Comparison of ENCODE assay signal across 10 cellular contexts in the genomic region with DNA sequence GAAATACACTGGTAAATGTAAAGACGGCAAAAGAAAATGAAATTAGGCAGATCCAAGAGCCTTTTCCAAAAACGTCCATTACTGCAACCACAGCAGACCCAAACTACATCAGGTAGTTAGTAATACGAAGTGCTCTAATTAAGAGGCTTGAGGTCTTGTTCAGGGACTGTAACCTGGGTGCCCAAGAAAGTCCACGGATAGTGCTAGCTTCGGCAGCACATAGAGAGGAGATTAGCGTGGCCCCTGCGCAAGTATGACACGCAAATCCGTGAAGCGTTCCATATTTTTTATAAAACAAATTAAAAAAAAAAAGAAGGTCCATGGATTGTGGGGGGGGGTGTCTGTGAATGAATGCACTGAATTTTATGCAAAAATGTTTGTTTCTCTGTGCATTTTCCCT. TPM values are rescaled to one million over a fixed set of nuclear protein-coding genes. Genes with fewer than 3 reads are reported as not detected.
DNase-seq lines count a peak whose midpoint lies in the region; ATAC-seq, FAIRE-seq and TF ChIP-seq lines count a peak whose summit lies in the region.
"Had no signal": no experiment of that assay in that cellular context is flagged by ENCODE, and none has a peak within 500 bp of the region (broad histone marks: within the 10 kb centered on the region; RNA-seq: fewer than 3 reads in every experiment).

No MANE protein-coding gene starts in this region.

- H3K9ac ChIP-seq in HCT116 (ENCODE audit: low read length), result peak overlapping the region; percentile 93; the same call in 1 of the 2 replicates
- peak overlapping the region; percentile 100 for H3K9ac ChIP-seq in astrocyte (ENCODE audit: low read length)

- H2AFZ ChIP-seq in HCT116 (ENCODE audit: low read depth, low read length, poor library complexity, severe bottlenecking), result no peak overlapping the region
- H2AFZ ChIP-seq in astrocyte (ENCODE audit: low read depth, low read length), result no peak overlapping the region

- H3K4me1 ChIP-seq in A549 (peaks cover 11% of the 10 kb centered on the region; the same call in 2 of the 3 replicates), HCT116 (ENCODE audit: control insufficient read depth in 1 of 2, insufficient read depth in 2 of 2, low read length in 2 of 2) (peaks cover 10 to 18% of the 10 kb centered on the region in 2 experiments), astrocyte (ENCODE audit: insufficient read depth, low read length) (peaks cover 9% of the 10 kb centered on the region), mesodermal cell (ENCODE audit: control insufficient read depth, insufficient read depth, low read length, poor library complexity, severe bottlenecking) (peaks cover 3% of the 10 kb centered on the region)

- H3K36me3 Mint-ChIP-seq in astrocyte (ENCODE audit: low read depth, unreplicated experiment), result peaks cover 6% of the 10 kb centered on the region

- FAIRE-seq in A549 (lab: Jason Lieb, UNC) (no peak), astrocyte (lab: Jason Lieb, UNC) (no peak)

- RAD21 ChIA-PET in HCT116 (lab: Charles Lee; ENCODE audit: low non-redundant PET in 1 of 2, low total read pairs in 2 of 2, uncharacterized antibody in 2 of 2, unreplicated experiment in 2 of 2), result no interaction called here

- no peak overlapping the region for H3K27ac ChIP-seq in A549
- no peak overlapping the region for H3K27ac ChIP-seq in HCT116 (ENCODE audit: low read depth, low read length)
- no peak overlapping the region for H3K27ac ChIP-seq in astrocyte (ENCODE audit: low read depth, low read length)
- H3K27ac ChIP-seq in mesodermal cell (ENCODE audit: low read depth, low read length, severe bottlenecking), result no peak overlapping the region

- H3K79me2 ChIP-seq in HCT116 (ENCODE audit: insufficient read depth, low read length), result peaks cover 63% of the 10 kb centered on the region
- peaks cover 71% of the 10 kb centered on the region for H3K79me2 ChIP-seq in astrocyte (ENCODE audit: insufficient read depth, low read length)

- no peaks in the 10 kb centered on the region for H3K27me3 Mint-ChIP-seq in astrocyte (ENCODE audit: low read depth, unreplicated experiment)

- no peak for TF ChIP-seq EP300 in A549 (IDR thresholded peaks at IDR 0.05)

- TF ChIP-seq POLR2A in A549 (IDR thresholded peaks at IDR 0.05; ENCODE audit: low read length) (no peak), HCT116 (IDR thresholded peaks at IDR 0.05; ENCODE audit: borderline replicate concordance, extremely low read depth, insufficient read depth, insufficient read length) (no peak)

- POLR2A ChIA-PET in A549 (lab: Yijun Ruan, JAX), result no interaction called here
- POLR2A ChIA-PET in HCT116 (lab: Charles Lee), result no interaction called here

- H3K9me3 Mint-ChIP-seq in astrocyte (ENCODE audit: unreplicated experiment), result no peaks in the 10 kb centered on the region

- H3K4me3 Mint-ChIP-seq in astrocyte (ENCODE audit: unreplicated experiment), result peak overlapping the region; percentile 97

- H3K36me3 ChIP-seq in HCT116 (ENCODE audit: control insufficient read depth in 1 of 2, insufficient read depth in 2 of 2, low read length in 2 of 2) (peaks cover 0 to 2% of the 10 kb centered on the region in 2 experiments; a peak in 2 of 4 replicates), astrocyte (ENCODE audit: insufficient read depth, low read length) (peaks cover 6% of the 10 kb centered on the region), mesodermal cell (ENCODE audit: control insufficient read depth, insufficient read depth, low read length) (peaks cover 22% of the 10 kb centered on the region)

- TF ChIP-seq CTCF in A549 (IDR thresholded peaks at IDR 0.05) (no peak), HCT116 (IDR thresholded peaks at IDR 0.05 in 2 of 3, conservative IDR thresholded peaks at IDR 0.05 in 1 of 3; ENCODE audit: borderline replicate concordance in 1 of 3, insufficient read depth in 1 of 3, low read depth in 2 of 3, low read length in 2 of 3) (no peak), astrocyte (IDR thresholded peaks at IDR 0.05; ENCODE audit: insufficient read depth, low read depth, low read length) (no peak)

- H3K27me3 ChIP-seq in HCT116 (ENCODE audit: insufficient read depth, low read length) (no peaks in the 10 kb centered on the region), astrocyte (ENCODE audit: insufficient read depth, low read length) (no peaks in the 10 kb centered on the region)
- H3K27me3 ChIP-seq: esophagus squamous epithelium had no signal

- peak overlapping the region; percentile 97 for H3K4me3 ChIP-seq in A549
- peak overlapping the region; percentile 89 to 94; a peak in 3 of 4 replicates for H3K4me3 ChIP-seq in HCT116 (replicated peaks in 1 of 2; ENCODE audit: low read depth in 1 of 2, low read length in 2 of 2)
- peak overlapping the region; percentile 100 for H3K4me3 ChIP-seq in astrocyte (ENCODE audit: insufficient read depth, low read depth, low read length)
- peak overlapping the region; percentile 91 for H3K4me3 ChIP-seq in mesodermal cell (ENCODE audit: extremely low read depth, insufficient read depth, low read length, poor library complexity, severe bottlenecking)

- BruUV-seq in HCT116 (replicated peaks; lab: Mats Ljungman, UMichigan), result no TSS peak

- TF ChIP-seq RAD21 in A549 (conservative IDR thresholded peaks at IDR 0.05 in 1 of 2, IDR thresholded peaks at IDR 0.05 in 1 of 2), result no peak
- TF ChIP-seq RAD21 in HCT116 (IDR thresholded peaks at IDR 0.05; ENCODE audit: low read depth), result no peak

- CTCF ChIA-PET in A549 (lab: Yijun Ruan, JAX) (no interaction called here), HCT116 (lab: Charles Lee) (interaction anchor here (0.7 kb wide), 1 partner anchor 9 kb away, joined by 4 read pairs; no protein-coding TSS in a partner anchor)

- H3K27ac Mint-ChIP-seq in astrocyte (ENCODE audit: unreplicated experiment), result peak overlapping the region; percentile 100

- peaks cover 31% of the 10 kb centered on the region for H3K4me1 Mint-ChIP-seq in astrocyte (ENCODE audit: low read depth, unreplicated experiment)

- H3K9me3 ChIP-seq in A549, result no peaks in the 10 kb centered on the region
- no peaks in the 10 kb centered on the region for H3K9me3 ChIP-seq in HCT116 (ENCODE audit: control insufficient read depth in 1 of 2, insufficient read depth in 1 of 2, low read depth in 1 of 2, low read length in 2 of 2)
- H3K9me3 ChIP-seq in astrocyte (ENCODE audit: insufficient read depth, low read depth, low read length), result no peaks in the 10 kb centered on the region
- H3K9me3 ChIP-seq in mesodermal cell (ENCODE audit: control insufficient read depth, low read length), result no peaks in the 10 kb centered on the region
- H3K9me3 ChIP-seq: esophagus squamous epithelium had no signal

- H4K20me1 ChIP-seq in HCT116 (ENCODE audit: insufficient read depth) (no peaks in the 10 kb centered on the region; the same call in 1 of the 2 replicates), astrocyte (ENCODE audit: insufficient read depth, low read length) (peaks cover 54% of the 10 kb centered on the region)

- DNase-seq in A549 (ENCODE audit: low read depth in 1 of 2, low spot score in 1 of 2) (no peak), HCT116 (ENCODE audit: low read depth, low spot score) (no peak), astrocyte (ENCODE audit: low read depth) (no peak), posterior cingulate gyrus (no peak), posterior vena cava (ENCODE audit: low spot score) (no peak), NOMO-1 (lab: John Stamatoyannopoulos, UW; ENCODE audit: unreplicated experiment in 2 of 2) (no peak), NCI-H2196 treated with DMSO at 0.1 percent for 48 hours (lab: John Stamatoyannopoulos, UW; ENCODE audit: unreplicated experiment) (no peak)
- DNase-seq: esophagus squamous epithelium; stimulated activated CD4-positive, alpha-beta T cell treated with anti-CD3 and anti-CD28 coated beads, Interleukin-15, amount 100 ng/mL, for 24 hours had no signal

- H3K4me2 ChIP-seq in A549 (peak overlapping the region; percentile 81), HCT116 (ENCODE audit: low read length) (peak overlapping the region; percentile 85), astrocyte (ENCODE audit: low read length) (peak overlapping the region; percentile 87)

- WGBS in A549 (ENCODE audit: missing lambda C conversion rate), result 55% methylated on average over 10 of the region's 10 CpGs
- 80 to 83% methylated on average over 1 of the region's 10 CpGs for WGBS in mesodermal cell (ENCODE audit: insufficient coverage in 2 of 2), 2 experiments

- no peaks in the 10 kb centered on the region for H3K9me2 ChIP-seq in HCT116 (ENCODE audit: insufficient read depth)

- intact Hi-C loops in HCT116 (cut with micrococcal nuclease), result no loop called here
- intact Hi-C loops in posterior cingulate gyrus (cut with DNase I), result no loop called here
- intact Hi-C loops in posterior vena cava (cut with DNase I), result no loop called here

- no peak for ATAC-seq in A549
- no peak for ATAC-seq in HCT116

TF ChIP-seq in A549, 52 proteins besides CTCF, POLR2A, EP300 and RAD21 (continues in another document):
- TF ChIP-seq RFX5 (IDR thresholded peaks at IDR 0.05) (no peak), SREBF2 (IDR thresholded peaks at IDR 0.05) (no peak), ZFP36 (IDR thresholded peaks at IDR 0.05; ENCODE audit: borderline replicate concordance, partially characterized antibody) (no peak), ZNF302 (CRISPR knock-in tag; IDR thresholded peaks at IDR 0.05) (no peak)

TF ChIP-seq in HCT116, 20 proteins besides CTCF, POLR2A, EP300 and RAD21 (continues in another document):
- TF ChIP-seq SIN3A (IDR thresholded peaks at IDR 0.05; ENCODE audit: low read depth) (no peak), TCF7L2 (IDR thresholded peaks at IDR 0.05; ENCODE audit: borderline replicate concordance, extremely low read depth, insufficient read depth, insufficient read length) (no peak)

RNA-seq across cellular contexts. Expression of a gene that starts 1.4 kb away (rescaled TPM):
- polyA plus RNA-seq in A549 (2011; rRNA removed) (107 and 124 TPM in 2 replicates), A549 (2017; fragmentation: RNase III; extraction: RNeasy Plus Mini Kit Qiagen cat#74134 plus additional on column Dnase treatment) (100 to 112 TPM (median 109 TPM) in 3 replicates)
- 28.1 and 31.0 TPM in 2 replicates for polyA plus RNA-seq in A549 (2012; cell fraction: cytosol; rRNA removed)
- polyA plus RNA-seq in A549 (2012; cell fraction: nucleus; rRNA removed), result 18.3 and 31.8 TPM in 2 replicates
- polyA minus RNA-seq in A549 (2011; rRNA and poly(A)+ RNA removed), result 83.8 and 84.8 TPM in 2 replicates
- total RNA-seq in HCT116 (2021; ENCODE audit: unreplicated experiment) (119 TPM), astrocyte (269 and 270 TPM in 2 replicates), posterior vena cava (100 to 1,000 TPM; 112 to 119 TPM)
- 89.6 and 114 TPM in 2 replicates for polyA plus RNA-seq in HCT116 (2012)
- polyA plus RNA-seq in mesodermal cell (2013, experiment 1 of 2), result 231 TPM
- 218 TPM for polyA plus RNA-seq in mesodermal cell (2013, experiment 2 of 2)

RNA-seq across cellular contexts. Expression of a gene that starts 44.3 kb away (rescaled TPM):
- 37.2 and 57.3 TPM in 2 replicates for polyA plus RNA-seq in A549 (2011; rRNA removed)
- 27.7 and 32.9 TPM in 2 replicates for polyA plus RNA-seq in A549 (2012; cell fraction: cytosol; rRNA removed)
- 21.5 and 22.4 TPM in 2 replicates for polyA plus RNA-seq in A549 (2012; cell fraction: nucleus; rRNA removed)
- polyA plus RNA-seq in A549 (2017; fragmentation: RNase III; extraction: RNeasy Plus Mini Kit Qiagen cat#74134 plus additional on column Dnase treatment), result 47.3 to 56.4 TPM (median 49.6 TPM) in 3 replicates
- 8.5 and 9.2 TPM in 2 replicates for polyA minus RNA-seq in A549 (2011; rRNA and poly(A)+ RNA removed)
- 95.1 TPM for total RNA-seq in HCT116 (2021; ENCODE audit: unreplicated experiment)
- polyA plus RNA-seq in HCT116 (2012), result 50.5 and 67.7 TPM in 2 replicates
- 40.4 and 43.1 TPM in 2 replicates for total RNA-seq in astrocyte
- 54.9 TPM for polyA plus RNA-seq in mesodermal cell (2013, experiment 1 of 2)
- 56.0 TPM for polyA plus RNA-seq in mesodermal cell (2013, experiment 2 of 2)
- 10 to 100 TPM; 30.3 to 34.6 TPM for total RNA-seq in posterior vena cava
